In genomic region chr2:239730567-239730882, GRCh38 we compare ENCODE assay signal across 6 cellular contexts.
DNase-seq lines count a peak whose midpoint lies in the region; ATAC-seq and TF ChIP-seq lines count a peak whose summit lies in the region.
"Not testable (repeated sequence)": the region's sequence is repeated elsewhere in the genome, so short reads cannot be mapped to it uniquely, and the experiment has no call there.

No MANE protein-coding gene starts in this region.

- ATAC-seq in activated CD4-positive, alpha-beta T cell treated with anti-CD3 and anti-CD28 coated beads for 36 hours: peak; percentile 39
- ATAC-seq in activated naive CD8-positive, alpha-beta T cell treated with anti-CD3 and anti-CD28 coated beads, Interleukin-2, amount 10 ng/mL, durations not matched to agents 7 days and 5 days (ENCODE audit: low read depth); lower lobe of right lung: not testable (repeated sequence)

- H3K36me3 ChIP-seq in lower lobe of right lung, spleen: not testable (repeated sequence)

- H3K27ac ChIP-seq in lower lobe of right lung, spleen: not testable (repeated sequence)

- H3K4me1 ChIP-seq in lower lobe of right lung, spleen: not testable (repeated sequence)

- not testable (repeated sequence) for H3K27me3 ChIP-seq in lower lobe of right lung (ENCODE audit: low read depth)
- H3K27me3 ChIP-seq in spleen (replicated peaks in 1 of 7): peaks cover 0 to 23% (median 0%) of the 10 kb centered on the region in 7 donors

- H3K4me1 Mint-ChIP-seq in activated CD4-positive, alpha-beta T cell treated with anti-CD3 and anti-CD28 coated beads for 36 hours; activated naive CD8-positive, alpha-beta T cell treated with anti-CD3 and anti-CD28 coated beads, Interleukin-2, amount 10 ng/mL, durations not matched to agents 7 days and 5 days; chondrocyte (ENCODE audit: low read depth): not testable (repeated sequence)

- H3K27me3 Mint-ChIP-seq in activated CD4-positive, alpha-beta T cell treated with anti-CD3 and anti-CD28 coated beads for 36 hours; activated naive CD8-positive, alpha-beta T cell treated with anti-CD3 and anti-CD28 coated beads, Interleukin-2, amount 10 ng/mL, durations not matched to agents 7 days and 5 days: not testable (repeated sequence)
- H3K27me3 Mint-ChIP-seq in chondrocyte (ENCODE audit: low read depth): peaks cover 15% of the 10 kb centered on the region

- H3K9me3 Mint-ChIP-seq in activated CD4-positive, alpha-beta T cell treated with anti-CD3 and anti-CD28 coated beads for 36 hours (ENCODE audit: low read depth); activated naive CD8-positive, alpha-beta T cell treated with anti-CD3 and anti-CD28 coated beads, Interleukin-2, amount 10 ng/mL, durations not matched to agents 7 days and 5 days; chondrocyte (ENCODE audit: low read depth): not testable (repeated sequence)

- CTCF ChIA-PET in activated CD4-positive, alpha-beta T cell treated with anti-CD3 and anti-CD28 coated beads for 36 hours (lab: Charles Lee): not testable (repeated sequence)

- not testable (repeated sequence) for H3K4me3 ChIP-seq in lower lobe of right lung, spleen

- H3K27ac Mint-ChIP-seq in activated CD4-positive, alpha-beta T cell treated with anti-CD3 and anti-CD28 coated beads for 36 hours; activated naive CD8-positive, alpha-beta T cell treated with anti-CD3 and anti-CD28 coated beads, Interleukin-2, amount 10 ng/mL, durations not matched to agents 7 days and 5 days; chondrocyte (ENCODE audit: unreplicated experiment): not testable (repeated sequence)

- H3K36me3 Mint-ChIP-seq in activated CD4-positive, alpha-beta T cell treated with anti-CD3 and anti-CD28 coated beads for 36 hours (ENCODE audit: low read depth); activated naive CD8-positive, alpha-beta T cell treated with anti-CD3 and anti-CD28 coated beads, Interleukin-2, amount 10 ng/mL, durations not matched to agents 7 days and 5 days; chondrocyte (ENCODE audit: low read depth): not testable (repeated sequence)

- intact Hi-C loops in activated CD4-positive, alpha-beta T cell treated with anti-CD3 and anti-CD28 coated beads for 36 hours (cut with DNase I, micrococcal nuclease); lower lobe of right lung (cut with DNase I); spleen (cut with DNase I; ENCODE audit: low total_unique reads): not testable (repeated sequence)

- not testable (repeated sequence) for DNase-seq in activated CD4-positive, alpha-beta T cell treated with anti-CD3 and anti-CD28 coated beads for 36 hours
- DNase-seq in activated effector memory CD4-positive, alpha-beta T cell treated with anti-CD3 and anti-CD28 coated beads, Interleukin-2, amount 50 U/mL, for 16 hours: peak; percentile 46
- peak; percentile 10 for DNase-seq in activated naive CD8-positive, alpha-beta T cell treated with anti-CD3 and anti-CD28 coated beads, Interleukin-2, amount 10 ng/mL, durations not matched to agents 7 days and 5 days
- peak; percentile 22 for DNase-seq in chondrocyte (ENCODE audit: low spot score)
- DNase-seq in lower lobe of right lung: peak; percentile 10
- peak; percentile 32 for DNase-seq in spleen

- TF ChIP-seq CTCF in chondrocyte (IDR thresholded peaks at IDR 0.05); lower lobe of right lung (IDR thresholded peaks at IDR 0.05); spleen (IDR thresholded peaks at IDR 0.05 in 8 of 11, conservative IDR thresholded peaks at IDR 0.05 in 3 of 11): not testable (repeated sequence)

- not testable (repeated sequence) for H3K9me3 ChIP-seq in lower lobe of right lung
- H3K9me3 ChIP-seq in spleen: peaks cover 0 to 16% (median 9%) of the 10 kb centered on the region in 8 donors

- POLR2A ChIA-PET in activated CD4-positive, alpha-beta T cell treated with anti-CD3 and anti-CD28 coated beads for 36 hours (lab: Charles Lee); activated naive CD8-positive, alpha-beta T cell treated with anti-CD3 and anti-CD28 coated beads, Interleukin-2, amount 10 ng/mL, durations not matched to agents 7 days and 5 days (lab: Charles Lee): not testable (repeated sequence)

- 52 to 72% (median 59%) methylated on average over 7 to 8 of the region's 8 CpGs for WGBS in spleen, 5 donors

- not testable (repeated sequence) for TF ChIP-seq POLR2A in spleen (IDR thresholded peaks at IDR 0.05)

- not testable (repeated sequence) for H3K4me3 Mint-ChIP-seq in activated CD4-positive, alpha-beta T cell treated with anti-CD3 and anti-CD28 coated beads for 36 hours; activated naive CD8-positive, alpha-beta T cell treated with anti-CD3 and anti-CD28 coated beads, Interleukin-2, amount 10 ng/mL, durations not matched to agents 7 days and 5 days; chondrocyte (ENCODE audit: unreplicated experiment)
